ENCODE assay signal across 13 cellular contexts in the genomic region with DNA sequence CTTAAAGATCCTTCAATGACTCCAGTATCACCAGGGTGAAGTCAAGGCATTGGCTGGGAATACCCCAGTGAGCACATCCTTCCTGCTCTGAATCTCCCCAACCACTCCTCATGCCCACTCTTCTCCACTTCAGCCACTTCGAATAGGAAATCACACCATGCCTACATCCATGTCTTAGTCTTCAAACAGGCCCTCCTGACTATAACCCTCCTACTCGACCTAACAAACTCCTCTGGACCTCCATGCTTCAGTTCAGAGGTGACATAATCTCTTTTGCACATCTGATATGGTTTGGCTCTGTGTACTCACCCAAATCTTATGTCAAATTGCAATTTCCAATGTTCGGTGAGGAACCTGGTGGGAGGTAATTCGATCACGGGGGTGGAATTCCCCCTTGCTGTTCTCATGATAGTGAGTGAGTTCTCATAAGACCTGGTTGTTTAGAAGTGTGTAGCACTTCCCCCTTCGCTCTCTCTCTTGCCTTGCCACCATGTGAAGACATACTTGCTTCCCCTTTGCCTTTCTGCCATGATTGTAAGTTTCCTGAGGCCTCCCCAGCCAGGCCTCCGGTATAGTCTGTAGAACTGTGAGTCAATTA.
DNase-seq lines count a peak whose midpoint lies in the region; ATAC-seq, FAIRE-seq and TF ChIP-seq lines count a peak whose summit lies in the region.
"Had no signal": no experiment of that assay in that cellular context is flagged by ENCODE, and none has a peak within 500 bp of the region (broad histone marks: within the 10 kb centered on the region; RNA-seq: fewer than 3 reads in every experiment).

No MANE protein-coding gene starts in this region.

- H3K23ac ChIP-seq in trophoblast cell (ENCODE audit: low read length): no peak overlapping the region

- no peak overlapping the region for H3K27ac ChIP-seq in HepG2 (ENCODE audit: extremely low read length, insufficient read depth, low read length)
- no peak overlapping the region for H3K27ac ChIP-seq in right lobe of liver
- H3K27ac ChIP-seq in trophoblast cell (ENCODE audit: low read depth, low read length): no peak overlapping the region
- H3K27ac ChIP-seq: neural progenitor cell had no signal

- no peak overlapping the region for H3K9ac ChIP-seq in HepG2 (ENCODE audit: insufficient read depth, low read depth, low read length)
- no peak overlapping the region for H3K9ac ChIP-seq in trophoblast cell (ENCODE audit: low read length)
- H3K9ac ChIP-seq: neural progenitor cell had no signal

- no peak overlapping the region for H3K4me2 ChIP-seq in HepG2 (ENCODE audit: low read depth, low read length)
- no peak overlapping the region for H3K4me2 ChIP-seq in trophoblast cell (ENCODE audit: low read length)
- H3K4me2 ChIP-seq: neural progenitor cell had no signal

- intact Hi-C loops in HepG2 (cut with micrococcal nuclease; ENCODE audit: unreplicated experiment): no loop called here
- intact Hi-C loops in right lobe of liver (cut with DNase I): no loop called here
- intact Hi-C loops in left colon (cut with DNase I, micrococcal nuclease): no loop called here

- H2AFZ ChIP-seq in HepG2 (ENCODE audit: low read length) (no peak overlapping the region), trophoblast cell (ENCODE audit: insufficient read depth, low read length, poor library complexity) (no peak overlapping the region)
- H2AFZ ChIP-seq: neural progenitor cell had no signal

- H3K27me3 ChIP-seq in HepG2 (ENCODE audit: control insufficient read depth in 1 of 2, insufficient read depth in 2 of 2, low read length in 2 of 2): no peaks in the 10 kb centered on the region
- H3K27me3 ChIP-seq in right lobe of liver: no peaks in the 10 kb centered on the region
- no peaks in the 10 kb centered on the region for H3K27me3 ChIP-seq in trophoblast cell (ENCODE audit: insufficient read depth, low read length)
- H3K27me3 ChIP-seq: neural progenitor cell had no signal

- H3K27ac Mint-ChIP-seq in T-helper 17 cell: peak overlapping the region; percentile 75
- H3K27ac Mint-ChIP-seq: neural progenitor cell had no signal

- TF ChIP-seq EP300 in HepG2 (IDR thresholded peaks at IDR 0.05; ENCODE audit: low read depth in 2 of 2, low read length in 2 of 2): no peak
- TF ChIP-seq EP300 in HepG2 (CRISPR knock-in tag; IDR thresholded peaks at IDR 0.05; ENCODE audit: borderline replicate concordance): no peak

- H3K9me3 ChIP-seq in HepG2 (ENCODE audit: low read length) (no peaks in the 10 kb centered on the region), right lobe of liver (no peaks in the 10 kb centered on the region), T-helper 17 cell (ENCODE audit: control insufficient read depth, low read length, poor library complexity, severe bottlenecking) (no peaks in the 10 kb centered on the region), trophoblast cell (ENCODE audit: insufficient read depth, low read depth, low read length) (peaks cover 2% of the 10 kb centered on the region)

- H2BK5ac ChIP-seq in trophoblast cell (ENCODE audit: low read depth, low read length, poor library complexity): no peak overlapping the region

- BruUV-seq in HepG2 (replicated peaks; lab: Mats Ljungman, UMichigan): TSS peak; percentile 1

- no peak overlapping the region for H2BK12ac ChIP-seq in trophoblast cell (ENCODE audit: low read length)

- no peak overlapping the region for H2BK120ac ChIP-seq in trophoblast cell (ENCODE audit: insufficient read depth, low read length, poor library complexity)

- H3K4ac ChIP-seq in trophoblast cell (ENCODE audit: low read depth, low read length): no peak overlapping the region

- no peak overlapping the region for H4K91ac ChIP-seq in trophoblast cell (ENCODE audit: low read depth, low read length)

- 98% methylated on average over 7 of the region's 7 CpGs for WGBS in HepG2 (ENCODE audit: low lambda C conversion rate)
- WGBS in right lobe of liver (ENCODE audit: insufficient coverage, low coverage, low lambda C conversion rate, missing lambda C conversion rate): 85% methylated on average over 6 of the region's 7 CpGs
- no CpG with 5 or more reads among the region's 7 CpGs for WGBS in trophoblast cell (ENCODE audit: extremely low coverage, insufficient coverage, insufficient read length)

- CTCF ChIA-PET in HepG2 (lab: Yijun Ruan, JAX; ENCODE audit: low intra/inter-chr PET ratio, low total read pairs): no interaction called here

- peaks cover 17% of the 10 kb centered on the region for H3K4me1 ChIP-seq in HepG2 (ENCODE audit: insufficient read depth, low read length)
- H3K4me1 ChIP-seq in right lobe of liver: no peaks in the 10 kb centered on the region
- H3K4me1 ChIP-seq in trophoblast cell (ENCODE audit: control insufficient read depth in 1 of 2, insufficient read depth in 2 of 2, low read length in 2 of 2): no peaks in the 10 kb centered on the region
- H3K4me1 ChIP-seq: neural progenitor cell had no signal

- no peak overlapping the region for H3K4me3 Mint-ChIP-seq in T-helper 17 cell
- H3K4me3 Mint-ChIP-seq: neural progenitor cell had no signal

- no peaks in the 10 kb centered on the region for H4K20me1 ChIP-seq in HepG2 (ENCODE audit: insufficient read depth, low read length)

- ATAC-seq in HepG2: no peak
- ATAC-seq in right lobe of liver: no peak
- ATAC-seq in HG02678 (IDR thresholded peaks at IDR 0.05; ENCODE audit: unreplicated experiment): peak; percentile 52
- ATAC-seq in T-helper 17 cell: no peak
- ATAC-seq in GM19324 (IDR thresholded peaks at IDR 0.05; ENCODE audit: low FRiP score, unreplicated experiment): no peak
- no peak for ATAC-seq in left colon

- no peak overlapping the region for H4K8ac ChIP-seq in trophoblast cell (ENCODE audit: low read depth, low read length)

- no peak overlapping the region for H3K14ac ChIP-seq in trophoblast cell (ENCODE audit: low read length)

- H3K36me3 Mint-ChIP-seq in T-helper 17 cell (ENCODE audit: low read depth): peaks cover 26% of the 10 kb centered on the region

- H3K79me2 ChIP-seq in HepG2 (ENCODE audit: insufficient read depth, low read length) (no peaks in the 10 kb centered on the region), trophoblast cell (ENCODE audit: control insufficient read depth, insufficient read depth, low read length, poor library complexity) (no peaks in the 10 kb centered on the region)

- H3K4me1 Mint-ChIP-seq in T-helper 17 cell: peaks cover 13% of the 10 kb centered on the region
- H3K4me1 Mint-ChIP-seq: neural progenitor cell had no signal

- no peak for TF ChIP-seq CTCF in HepG2 (CRISPR knock-in tag; IDR thresholded peaks at IDR 0.05)
- TF ChIP-seq CTCF in right lobe of liver (IDR thresholded peaks at IDR 0.05): no peak

- H4K12ac ChIP-seq in trophoblast cell (ENCODE audit: low read depth, low read length): no peak overlapping the region

- H3K79me1 ChIP-seq in trophoblast cell (ENCODE audit: low read length): no peaks in the 10 kb centered on the region

- in situ Hi-C loops in HepG2 (cut with HindIII; ENCODE audit: extremely low pct_ligation_motif_present, low pct_unique_long_range_greater_than_20kb): no loop called here

- H3K4me3 ChIP-seq in HepG2 (replicated peaks in 1 of 3; ENCODE audit: insufficient read depth in 1 of 3, low read depth in 2 of 3, low read length in 3 of 3) (no peak overlapping the region), right lobe of liver (no peak overlapping the region), trophoblast cell (ENCODE audit: low read depth, low read length) (no peak overlapping the region)
- H3K4me3 ChIP-seq: neural progenitor cell had no signal

- DNase-seq in HepG2 (ENCODE audit: low spot score): no peak
- DNase-seq in right lobe of liver: no peak
- DNase-seq in T-helper 17 cell: no peak
- no peak for DNase-seq in urothelium cell line (ENCODE audit: low spot score)
- no peak for DNase-seq in trophoblast cell
- DNase-seq in left colon: no peak
- DNase-seq: activated CD4-positive, alpha-beta T cell treated with anti-CD3 and anti-CD28 coated beads for 48 hours; activated T-cell treated with anti-CD3 and anti-CD28 coated beads, Interleukin-2, amount 50 U/mL, for 1 hour; NCI-H2029 treated with DMSO at 0.1 percent for 48 hours; NCI-H510A had no signal

- H3K36me3 ChIP-seq in HepG2 (replicated peaks in 1 of 2; ENCODE audit: control insufficient read depth in 1 of 2, insufficient read depth in 2 of 2, low read length in 2 of 2) (peaks cover 18 to 45% of the 10 kb centered on the region in 2 experiments), right lobe of liver (peaks cover 0 to 39% (median 18%) of the 10 kb centered on the region in 4 donors), trophoblast cell (ENCODE audit: control insufficient read depth in 1 of 2, insufficient read depth in 2 of 2, low read length in 2 of 2) (peaks cover 14 to 18% of the 10 kb centered on the region in 2 experiments)
- H3K36me3 ChIP-seq: neural progenitor cell had no signal

- POLR2A ChIA-PET in HepG2 (lab: Yijun Ruan, JAX): no interaction called here

- no peak for FAIRE-seq in HepG2 (lab: Jason Lieb, UNC)
- peak; percentile 27 for FAIRE-seq in urothelium cell line (lab: Jason Lieb, UNC)

- TF ChIP-seq RAD21 in HepG2 (CRISPR knock-in tag; IDR thresholded peaks at IDR 0.05): no peak

- H3K18ac ChIP-seq in trophoblast cell (ENCODE audit: low read length): no peak overlapping the region

- no peaks in the 10 kb centered on the region for H3K27me3 Mint-ChIP-seq in T-helper 17 cell

- no peak overlapping the region for H2AK5ac ChIP-seq in trophoblast cell (ENCODE audit: low read length)

- no peak for TF ChIP-seq POLR2A in HepG2 (IDR thresholded peaks at IDR 0.05; ENCODE audit: insufficient read depth in 1 of 2, low read depth in 2 of 2, low read length in 2 of 2)
- TF ChIP-seq POLR2A in right lobe of liver (IDR thresholded peaks at IDR 0.05): no peak

TF ChIP-seq in HepG2, 621 proteins besides CTCF, POLR2A, EP300 and RAD21 (continues in another document):
- TF ChIP-seq ARNT (IDR thresholded peaks at IDR 0.05) (no peak), SRSF4 (IDR thresholded peaks at IDR 0.05; ENCODE audit: low read depth, low read length, poor library complexity, severe bottlenecking) (no peak)
- TF ChIP-seq, protein P1, sequence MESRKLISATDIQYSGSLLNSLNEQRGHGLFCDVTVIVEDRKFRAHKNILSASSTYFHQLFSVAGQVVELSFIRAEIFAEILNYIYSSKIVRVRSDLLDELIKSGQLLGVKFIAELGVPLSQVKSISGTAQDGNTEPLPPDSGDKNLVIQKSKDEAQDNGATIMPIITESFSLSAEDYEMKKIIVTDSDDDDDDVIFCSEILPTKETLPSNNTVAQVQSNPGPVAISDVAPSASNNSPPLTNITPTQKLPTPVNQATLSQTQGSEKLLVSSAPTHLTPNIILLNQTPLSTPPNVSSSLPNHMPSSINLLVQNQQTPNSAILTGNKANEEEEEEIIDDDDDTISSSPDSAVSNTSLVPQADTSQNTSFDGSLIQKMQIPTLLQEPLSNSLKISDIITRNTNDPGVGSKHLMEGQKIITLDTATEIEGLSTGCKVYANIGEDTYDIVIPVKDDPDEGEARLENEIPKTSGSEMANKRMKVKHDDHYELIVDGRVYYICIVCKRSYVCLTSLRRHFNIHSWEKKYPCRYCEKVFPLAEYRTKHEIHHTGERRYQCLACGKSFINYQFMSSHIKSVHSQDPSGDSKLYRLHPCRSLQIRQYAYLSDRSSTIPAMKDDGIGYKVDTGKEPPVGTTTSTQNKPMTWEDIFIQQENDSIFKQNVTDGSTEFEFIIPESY (CRISPR knock-in tag; IDR thresholded peaks at IDR 0.05): no peak
